1 cellular context compared by ENCODE assay signal in the genomic region with DNA sequence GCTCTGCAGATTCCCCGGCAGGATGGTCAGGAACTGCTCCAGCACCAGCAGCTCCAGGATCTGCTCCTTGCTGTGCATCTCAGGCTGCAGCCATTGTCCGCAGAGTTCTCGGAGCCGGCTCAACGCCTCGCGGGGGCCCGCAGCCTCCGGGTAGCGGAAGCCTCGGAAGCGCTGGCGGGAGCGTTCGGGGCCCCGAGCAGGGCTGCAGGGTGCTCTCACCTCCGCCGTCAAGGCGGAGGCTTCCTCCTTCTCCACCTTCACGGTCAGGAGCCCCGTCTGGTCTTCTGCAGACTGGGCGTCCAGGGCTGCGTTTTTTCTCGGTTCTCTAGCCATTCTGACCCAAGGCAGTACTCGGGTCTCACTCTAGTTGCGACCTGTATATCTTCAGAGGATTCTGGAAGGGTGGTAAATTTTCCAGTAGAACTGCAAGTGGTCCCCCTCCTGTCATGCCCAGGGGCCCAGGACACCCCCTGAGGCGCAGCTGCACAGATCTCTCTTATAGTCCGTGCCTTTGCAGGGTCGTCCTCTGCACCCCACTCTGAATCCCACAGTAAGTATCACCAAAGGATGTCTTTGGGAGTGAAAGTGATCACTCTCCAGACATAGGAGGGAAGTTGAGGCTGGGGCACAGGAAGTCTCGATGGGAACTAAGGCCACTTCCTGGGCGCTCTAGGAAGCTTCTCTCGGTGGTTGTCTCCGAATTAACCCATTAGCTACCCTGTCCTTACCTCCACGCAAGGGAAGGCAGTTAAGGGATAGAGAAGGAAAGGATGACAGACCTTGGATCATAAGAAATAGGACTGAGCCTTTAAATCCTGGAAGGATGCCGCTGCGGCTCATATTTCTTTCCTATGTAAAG.
TF ChIP-seq lines count a peak whose summit lies in the region.

Gene ZKSCAN4 (minus strand): TSS at position 622 of the 859 bp plus-strand sequence. CDS start 289 bp downstream, at position 333.

TF ChIP-seq in HepG2, 621 proteins besides CTCF, POLR2A, EP300 and RAD21 (continued from another document and continues in another):
- TF ChIP-seq ZNF3 (CRISPR knock-in tag; IDR thresholded peaks at IDR 0.05) (no peak), ZNF644 (CRISPR knock-in tag; IDR thresholded peaks at IDR 0.05; ENCODE audit: low read depth) (no peak), CBX5 (CRISPR knock-in tag; IDR thresholded peaks at IDR 0.05; ENCODE audit: borderline replicate concordance) (peak; percentile 82; the same call in 1 of the 2 replicates), CHCHD3 (CRISPR knock-in tag; IDR thresholded peaks at IDR 0.05) (no peak), ZNF639 (CRISPR knock-in tag; conservative IDR thresholded peaks at IDR 0.05) (no peak), ZNF878 (CRISPR knock-in tag; IDR thresholded peaks at IDR 0.05) (0 out of 2 replicates have a peak, but pooled peaks have one; percentile 43), ZNF382 (CRISPR knock-in tag; IDR thresholded peaks at IDR 0.05; ENCODE audit: borderline replicate concordance) (no peak), ZNF615 (CRISPR knock-in tag; IDR thresholded peaks at IDR 0.05; ENCODE audit: borderline replicate concordance) (no peak), TOE1 (CRISPR knock-in tag; IDR thresholded peaks at IDR 0.05) (no peak; the same call in 1 of the 2 replicates), ZKSCAN1 (IDR thresholded peaks at IDR 0.05; ENCODE audit: low read length) (no peak), DR1 (CRISPR knock-in tag; IDR thresholded peaks at IDR 0.05) (no peak), SCMH1 (CRISPR knock-in tag; IDR thresholded peaks at IDR 0.05; ENCODE audit: borderline replicate concordance) (no peak), NAIF1 (CRISPR knock-in tag; IDR thresholded peaks at IDR 0.05; ENCODE audit: borderline replicate concordance) (no peak), ZNF772 (CRISPR knock-in tag; IDR thresholded peaks at IDR 0.05) (no peak; the same call in none of the 2 replicates), BCL3 (CRISPR knock-in tag; IDR thresholded peaks at IDR 0.05) (no peak), ZNF232 (CRISPR knock-in tag; IDR thresholded peaks at IDR 0.05; ENCODE audit: borderline replicate concordance) (no peak), HOXA3 (CRISPR knock-in tag; IDR thresholded peaks at IDR 0.05) (peak; percentile 85), ZNF343 (CRISPR knock-in tag; IDR thresholded peaks at IDR 0.05) (no peak), MYC (CRISPR knock-in tag; IDR thresholded peaks at IDR 0.05; ENCODE audit: borderline replicate concordance) (no peak), ZNF562 (CRISPR knock-in tag; IDR thresholded peaks at IDR 0.05; ENCODE audit: borderline replicate concordance) (no peak), ZFY (CRISPR knock-in tag; IDR thresholded peaks at IDR 0.05) (peak; percentile 79), ZSCAN9 (CRISPR knock-in tag; IDR thresholded peaks at IDR 0.05; ENCODE audit: borderline replicate concordance) (peak; percentile 25; the same call in 1 of the 2 replicates), FUBP1 (CRISPR knock-in tag; IDR thresholded peaks at IDR 0.05; ENCODE audit: borderline replicate concordance) (no peak), ZNF432 (CRISPR knock-in tag; IDR thresholded peaks at IDR 0.05; ENCODE audit: borderline replicate concordance) (no peak), ATF7-NPFF (CRISPR knock-in tag; IDR thresholded peaks at IDR 0.05; ENCODE audit: low read depth) (no peak), ONECUT2 (CRISPR knock-in tag; IDR thresholded peaks at IDR 0.05) (no peak), PHF5A (CRISPR knock-in tag; IDR thresholded peaks at IDR 0.05; ENCODE audit: low read depth, unreplicated experiment) (peak; percentile 87), RFXAP (CRISPR knock-in tag; IDR thresholded peaks at IDR 0.05; ENCODE audit: borderline replicate concordance) (0 out of 2 replicates have a peak, but pooled peaks have one; percentile 40), ZBTB42 (CRISPR knock-in tag; IDR thresholded peaks at IDR 0.05) (no peak), ZNF782 (CRISPR knock-in tag; IDR thresholded peaks at IDR 0.05; ENCODE audit: borderline replicate concordance) (no peak; the same call in 1 of the 2 replicates), ZFP90 (CRISPR knock-in tag; IDR thresholded peaks at IDR 0.05; ENCODE audit: borderline replicate concordance) (peak; percentile 80; the same call in 1 of the 2 replicates), ZNF274 (CRISPR knock-in tag; IDR thresholded peaks at IDR 0.05) (no peak), HDAC6 (IDR thresholded peaks at IDR 0.05; ENCODE audit: low read depth, low read length) (no peak), ZNF550 (CRISPR knock-in tag; IDR thresholded peaks at IDR 0.05; ENCODE audit: borderline replicate concordance) (0 out of 2 replicates have a peak, but pooled peaks have one; percentile 65), IRF2 (CRISPR knock-in tag; IDR thresholded peaks at IDR 0.05) (peak; percentile 99), BRCA1 (CRISPR knock-in tag; IDR thresholded peaks at IDR 0.05) (no peak), ZFP36L2 (CRISPR knock-in tag; IDR thresholded peaks at IDR 0.05) (no peak), ZNF883 (CRISPR knock-in tag; IDR thresholded peaks at IDR 0.05; ENCODE audit: not compliant biosample characterization) (no peak), TBL1XR1 (IDR thresholded peaks at IDR 0.05; ENCODE audit: borderline replicate concordance, low read length, partially characterized antibody) (peak; percentile 43), HOMEZ (CRISPR knock-in tag; IDR thresholded peaks at IDR 0.05; ENCODE audit: low read depth) (peak; percentile 41; the same call in 1 of the 2 replicates), SSRP1 (CRISPR knock-in tag; IDR thresholded peaks at IDR 0.05) (no peak), ZC3H4 (CRISPR knock-in tag; IDR thresholded peaks at IDR 0.05; ENCODE audit: borderline replicate concordance) (no peak), ZNF512 (CRISPR knock-in tag; IDR thresholded peaks at IDR 0.05) (0 out of 2 replicates have a peak, but pooled peaks have one; percentile 63), ZEB1 (IDR thresholded peaks at IDR 0.05; ENCODE audit: insufficient replicate concordance, low read depth) (peak; percentile 28), ZNF367 (CRISPR knock-in tag; IDR thresholded peaks at IDR 0.05; ENCODE audit: borderline replicate concordance) (no peak)
- TF ChIP-seq, protein P1, sequence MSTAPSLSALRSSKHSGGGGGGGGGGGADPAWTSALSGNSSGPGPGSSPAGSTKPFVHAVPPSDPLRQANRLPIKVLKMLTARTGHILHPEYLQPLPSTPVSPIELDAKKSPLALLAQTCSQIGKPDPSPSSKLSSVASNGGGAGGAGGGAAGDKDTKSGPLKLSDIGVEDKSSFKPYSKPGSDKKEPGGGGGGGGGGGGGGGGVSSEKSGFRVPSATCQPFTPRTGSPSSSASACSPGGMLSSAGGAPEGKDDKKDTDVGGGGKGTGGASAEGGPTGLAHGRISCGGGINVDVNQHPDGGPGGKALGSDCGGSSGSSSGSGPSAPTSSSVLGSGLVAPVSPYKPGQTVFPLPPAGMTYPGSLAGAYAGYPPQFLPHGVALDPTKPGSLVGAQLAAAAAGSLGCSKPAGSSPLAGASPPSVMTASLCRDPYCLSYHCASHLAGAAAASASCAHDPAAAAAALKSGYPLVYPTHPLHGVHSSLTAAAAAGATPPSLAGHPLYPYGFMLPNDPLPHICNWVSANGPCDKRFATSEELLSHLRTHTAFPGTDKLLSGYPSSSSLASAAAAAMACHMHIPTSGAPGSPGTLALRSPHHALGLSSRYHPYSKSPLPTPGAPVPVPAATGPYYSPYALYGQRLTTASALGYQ (CRISPR knock-in tag; IDR thresholded peaks at IDR 0.05): peak; percentile 23; the same call in 1 of the 2 replicates
- TF ChIP-seq, protein P2, sequence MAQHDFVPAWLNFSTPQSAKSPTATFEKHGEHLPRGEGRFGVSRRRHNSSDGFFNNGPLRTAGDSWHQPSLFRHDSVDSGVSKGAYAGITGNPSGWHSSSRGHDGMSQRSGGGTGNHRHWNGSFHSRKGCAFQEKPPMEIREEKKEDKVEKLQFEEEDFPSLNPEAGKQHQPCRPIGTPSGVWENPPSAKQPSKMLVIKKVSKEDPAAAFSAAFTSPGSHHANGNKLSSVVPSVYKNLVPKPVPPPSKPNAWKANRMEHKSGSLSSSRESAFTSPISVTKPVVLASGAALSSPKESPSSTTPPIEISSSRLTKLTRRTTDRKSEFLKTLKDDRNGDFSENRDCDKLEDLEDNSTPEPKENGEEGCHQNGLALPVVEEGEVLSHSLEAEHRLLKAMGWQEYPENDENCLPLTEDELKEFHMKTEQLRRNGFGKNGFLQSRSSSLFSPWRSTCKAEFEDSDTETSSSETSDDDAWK (CRISPR knock-in tag; IDR thresholded peaks at IDR 0.05): no peak
